In genomic region chr11:120216426-120217102, GRCh38 we compare ENCODE assay signal across 27 cellular contexts. TPM values are rescaled to one million over a fixed set of nuclear protein-coding genes. Genes with fewer than 3 reads are reported as not detected.
DNase-seq lines count a peak whose midpoint lies in the region; ATAC-seq, FAIRE-seq and TF ChIP-seq lines count a peak whose summit lies in the region.
"Had no signal": no experiment of that assay in that cellular context is flagged by ENCODE, and none has a peak within 500 bp of the region (broad histone marks: within the 10 kb centered on the region; RNA-seq: fewer than 3 reads in every experiment).

No MANE protein-coding gene starts in this region.

- H3K4me1 Mint-ChIP-seq in CD8-positive, alpha-beta T cell (ENCODE audit: low read depth), result peaks cover 11% of the 10 kb centered on the region
- peaks cover 13% of the 10 kb centered on the region for H3K4me1 Mint-ChIP-seq in activated CD8-positive, alpha-beta T cell treated with anti-CD3 and anti-CD28 coated beads for 36 hours (ENCODE audit: low read depth)

- no peak overlapping the region for H3K9ac ChIP-seq in neuronal stem cell (ENCODE audit: low read depth, low read length, poor library complexity)

- H2BK12ac ChIP-seq in neuronal stem cell (ENCODE audit: low read length), result peak overlapping the region; percentile 59

- TF ChIP-seq CTCF in dorsolateral prefrontal cortex (IDR thresholded peaks at IDR 0.05 in 54 of 56, conservative IDR thresholded peaks at IDR 0.05 in 2 of 56; ENCODE audit: low read depth in 1 of 56, partially characterized antibody in 56 of 56), result no peak
- TF ChIP-seq CTCF in CD8-positive, alpha-beta T cell (IDR thresholded peaks at IDR 0.05), result no peak
- no peak for TF ChIP-seq CTCF in activated CD8-positive, alpha-beta T cell treated with anti-CD3 and anti-CD28 coated beads for 36 hours (IDR thresholded peaks at IDR 0.05)

- H3K36me3 Mint-ChIP-seq in CD8-positive, alpha-beta T cell, result peaks cover 2% of the 10 kb centered on the region
- no peaks in the 10 kb centered on the region for H3K36me3 Mint-ChIP-seq in activated CD8-positive, alpha-beta T cell treated with anti-CD3 and anti-CD28 coated beads for 36 hours (ENCODE audit: low read depth)
- H3K36me3 Mint-ChIP-seq: activated naive CD4-positive, alpha-beta T cell treated with anti-CD3 and anti-CD28 coated beads, Interleukin-2, amount 50 U/mL, for 24 hours; stimulated activated memory B cell treated with anti-CD40 and anti-IgM and Interleukin-4, amounts not matched to agents 10 μg/mL and 1 μg/mL and 100 μg/mL, for 72 hours had no signal

- FAIRE-seq in HTR-8/SVneo (lab: Jason Lieb, UNC), result peak; percentile 16
- FAIRE-seq: GM12892 had no signal

- H3K27me3 Mint-ChIP-seq in CD8-positive, alpha-beta T cell (ENCODE audit: low read depth), result no peaks in the 10 kb centered on the region
- H3K27me3 Mint-ChIP-seq in activated CD8-positive, alpha-beta T cell treated with anti-CD3 and anti-CD28 coated beads for 36 hours, result peaks cover 1% of the 10 kb centered on the region
- H3K27me3 Mint-ChIP-seq: activated naive CD4-positive, alpha-beta T cell treated with anti-CD3 and anti-CD28 coated beads, Interleukin-2, amount 50 U/mL, for 24 hours had no signal

- POLR2A ChIA-PET in CD8-positive, alpha-beta T cell (lab: Charles Lee), result no interaction called here
- POLR2A ChIA-PET in activated CD8-positive, alpha-beta T cell treated with anti-CD3 and anti-CD28 coated beads for 36 hours (lab: Charles Lee), result no interaction called here

- H2BK120ac ChIP-seq in neuronal stem cell (ENCODE audit: low read depth, low read length), result peak overlapping the region; percentile 11

- no peak overlapping the region for H3K4me2 ChIP-seq in neuronal stem cell (ENCODE audit: insufficient read depth, low read length, poor library complexity, severe bottlenecking)

- H2BK15ac ChIP-seq in neuronal stem cell (ENCODE audit: low read length), result peak overlapping the region; percentile 15

- H3K27ac Mint-ChIP-seq in CD8-positive, alpha-beta T cell, result no peak overlapping the region
- H3K27ac Mint-ChIP-seq in activated CD8-positive, alpha-beta T cell treated with anti-CD3 and anti-CD28 coated beads for 36 hours, result no peak overlapping the region
- H3K27ac Mint-ChIP-seq: activated B cell treated with CpG ODN at 0.5 μM for 24 hours; activated CD8-positive, alpha-beta T cell treated with anti-CD3 and anti-CD28 coated beads, Interleukin-2, amount 10 ng/mL, durations not matched to agents 7 days and 5 days; activated naive CD4-positive, alpha-beta T cell treated with anti-CD3 and anti-CD28 coated beads, Interleukin-2, amount 50 U/mL, for 24 hours; CD4-positive, alpha-beta T cell; stimulated activated memory B cell treated with anti-CD40 and anti-IgM and Interleukin-4, amounts not matched to agents 10 μg/mL and 1 μg/mL and 100 μg/mL, for 72 hours; T-helper 1 cell treated with Interleukin-12 subunit alpha and Interleukin-12 subunit beta and Interleukin-4 antibody, amounts not matched to agents 30 μg/mL and 1 μg/mL, for 36 hours had no signal

- no peak overlapping the region for H2AFZ ChIP-seq in neuronal stem cell (ENCODE audit: low read length)

- H3K23ac ChIP-seq in neuronal stem cell (ENCODE audit: low read depth, low read length, poor library complexity), result no peak overlapping the region

- H4K91ac ChIP-seq in neuronal stem cell (ENCODE audit: low read depth, low read length, poor library complexity), result no peak overlapping the region

- no peak overlapping the region for H3K4me3 ChIP-seq in dorsolateral prefrontal cortex
- no peak overlapping the region for H3K4me3 ChIP-seq in neuronal stem cell (ENCODE audit: low read length in 2 of 2)
- H3K4me3 ChIP-seq in CD8-positive, alpha-beta T cell (ENCODE audit: low read depth, low read length), result no peak overlapping the region
- H3K4me3 ChIP-seq: upper lobe of right lung had no signal

- no peaks in the 10 kb centered on the region for H3K9me3 ChIP-seq in neuronal stem cell (replicated peaks in 1 of 2; ENCODE audit: control insufficient read depth in 2 of 2, insufficient read depth in 1 of 2, low read depth in 1 of 2, low read length in 2 of 2)
- no peaks in the 10 kb centered on the region for H3K9me3 ChIP-seq in CD8-positive, alpha-beta T cell (ENCODE audit: low read length)
- H3K9me3 ChIP-seq: neutrophil, upper lobe of right lung had no signal

- H3K4ac ChIP-seq in neuronal stem cell (ENCODE audit: low read length), result no peak overlapping the region

- ATAC-seq in CD8-positive, alpha-beta T cell, result no peak
- no peak for ATAC-seq in activated CD8-positive, alpha-beta T cell treated with anti-CD3 and anti-CD28 coated beads for 36 hours
- ATAC-seq in HG03039 (IDR thresholded peaks at IDR 0.05; ENCODE audit: unreplicated experiment), result no peak
- ATAC-seq: activated CD8-positive, alpha-beta T cell treated with anti-CD3 and anti-CD28 coated beads, Interleukin-2, amount 10 ng/mL, durations not matched to agents 7 days and 5 days; foreskin keratinocyte; left colon; stimulated activated memory B cell treated with anti-CD40 and anti-IgM and Interleukin-4, amounts not matched to agents 10 μg/mL and 1 μg/mL and 100 μg/mL, for 72 hours; upper lobe of right lung had no signal

- H3K79me1 ChIP-seq in neuronal stem cell (ENCODE audit: low read depth, low read length), result no peaks in the 10 kb centered on the region

- H2AK5ac ChIP-seq in neuronal stem cell (ENCODE audit: low read depth, low read length), result peak overlapping the region; percentile 8

- peak overlapping the region; percentile 33 for H3K18ac ChIP-seq in neuronal stem cell (ENCODE audit: low read length)

- peak overlapping the region in 47 of 59 donors; percentile 9 to 98 (median 92) for H3K27ac ChIP-seq in dorsolateral prefrontal cortex
- H3K27ac ChIP-seq in neuronal stem cell (replicated peaks; ENCODE audit: low read length), result no peak overlapping the region
- no peak overlapping the region for H3K27ac ChIP-seq in CD8-positive, alpha-beta T cell (ENCODE audit: low read depth, low read length)
- H3K27ac ChIP-seq: foreskin keratinocyte, HL-60, neutrophil, upper lobe of right lung had no signal

- H3K4me3 Mint-ChIP-seq in CD8-positive, alpha-beta T cell, result no peak overlapping the region
- no peak overlapping the region for H3K4me3 Mint-ChIP-seq in activated CD8-positive, alpha-beta T cell treated with anti-CD3 and anti-CD28 coated beads for 36 hours
- H3K4me3 Mint-ChIP-seq: activated B cell treated with CpG ODN at 0.5 μM for 24 hours; activated CD8-positive, alpha-beta T cell treated with anti-CD3 and anti-CD28 coated beads, Interleukin-2, amount 10 ng/mL, durations not matched to agents 7 days and 5 days; activated naive CD4-positive, alpha-beta T cell treated with anti-CD3 and anti-CD28 coated beads, Interleukin-2, amount 50 U/mL, for 24 hours; CD4-positive, alpha-beta T cell; stimulated activated memory B cell treated with anti-CD40 and anti-IgM and Interleukin-4, amounts not matched to agents 10 μg/mL and 1 μg/mL and 100 μg/mL, for 72 hours; T-helper 1 cell treated with Interleukin-12 subunit alpha and Interleukin-12 subunit beta and Interleukin-4 antibody, amounts not matched to agents 30 μg/mL and 1 μg/mL, for 36 hours had no signal

- intact Hi-C loops in dorsolateral prefrontal cortex (cut with DNase I), result no loop called here
- intact Hi-C loops in CD8-positive, alpha-beta T cell (cut with DNase I, micrococcal nuclease), result no loop called here
- intact Hi-C loops in activated CD8-positive, alpha-beta T cell treated with anti-CD3 and anti-CD28 coated beads for 36 hours (cut with micrococcal nuclease), result no loop called here

- H3K27me3 ChIP-seq in dorsolateral prefrontal cortex, result peaks cover 0 to under 1% (median 0%) of the 10 kb centered on the region in 45 donors
- peaks cover 0 to 32% (median 2%) of the 10 kb centered on the region in 3 experiments for H3K27me3 ChIP-seq in neuronal stem cell (ENCODE audit: control insufficient read depth in 3 of 3, insufficient read depth in 3 of 3, low read depth in 1 of 3, low read length in 3 of 3)
- no peaks in the 10 kb centered on the region for H3K27me3 ChIP-seq in CD8-positive, alpha-beta T cell (ENCODE audit: insufficient read depth, low read length)
- H3K27me3 ChIP-seq: foreskin keratinocyte, upper lobe of right lung had no signal

- H3K4me1 ChIP-seq in neuronal stem cell (ENCODE audit: control insufficient read depth in 2 of 2, insufficient read depth in 1 of 2, low read depth in 1 of 2, low read length in 2 of 2), result peaks cover 25% of the 10 kb centered on the region in 2 donors
- H3K4me1 ChIP-seq in CD8-positive, alpha-beta T cell (ENCODE audit: insufficient read depth, low read length), result peaks cover 4% of the 10 kb centered on the region
- H3K4me1 ChIP-seq: foreskin keratinocyte had no signal

- no peak overlapping the region for H4K8ac ChIP-seq in neuronal stem cell (ENCODE audit: low read depth, low read length)

- no peak overlapping the region for H2BK5ac ChIP-seq in neuronal stem cell (ENCODE audit: low read length)

- CTCF ChIA-PET in CD8-positive, alpha-beta T cell (lab: Charles Lee), result interaction anchor here (1.1 kb wide), 1 partner anchor 20 kb away, joined by 3 read pairs; no protein-coding TSS in a partner anchor
- CTCF ChIA-PET in activated CD8-positive, alpha-beta T cell treated with anti-CD3 and anti-CD28 coated beads for 36 hours (lab: Charles Lee), result interaction anchor here (1.0 kb wide), 1 partner anchor 14 kb away, joined by 4 read pairs; no protein-coding TSS in a partner anchor

- DNase-seq in HTR-8/SVneo (ENCODE audit: insufficient read length, low spot score) (no peak), dorsolateral prefrontal cortex (no peak), neuronal stem cell (ENCODE audit: low spot score) (no peak)
- no peak for DNase-seq in CD8-positive, alpha-beta T cell
- no peak for DNase-seq in activated CD8-positive, alpha-beta T cell treated with anti-CD3 and anti-CD28 coated beads for 36 hours
- DNase-seq: activated B cell treated with CpG ODN at 0.5 μM for 24 hours; activated CD8-positive, alpha-beta T cell treated with anti-CD3 and anti-CD28 coated beads, Interleukin-2, amount 10 ng/mL, durations not matched to agents 7 days and 5 days; activated T-cell treated with anti-CD3 and anti-CD28 coated beads, Interleukin-2, amount 50 U/mL, for 48 hours; CD4-positive, alpha-beta T cell; cortex of kidney; DMS53; foreskin keratinocyte; HCEC 1CT; KBM-7; left colon; NCI-H2081; NCI-H510A; stimulated activated CD4-positive, alpha-beta T cell treated with anti-CD3 and anti-CD28 coated beads, Interleukin-12 subunit alpha, Interleukin-12 subunit beta, amount 100 ng/mL, for 4 hours; upper lobe of right lung had no signal

- no CpG with 5 or more reads among the region's 8 CpGs for WGBS in neuronal stem cell (ENCODE audit: extremely low coverage in 2 of 2, insufficient read length in 2 of 2, insufficient replicate concordance in 1 of 2), 2 donors

- H3K9me3 Mint-ChIP-seq in CD8-positive, alpha-beta T cell, result no peaks in the 10 kb centered on the region
- H3K9me3 Mint-ChIP-seq in activated CD8-positive, alpha-beta T cell treated with anti-CD3 and anti-CD28 coated beads for 36 hours, result no peaks in the 10 kb centered on the region
- H3K9me3 Mint-ChIP-seq: activated B cell treated with CpG ODN at 0.5 μM for 24 hours; activated naive CD4-positive, alpha-beta T cell treated with anti-CD3 and anti-CD28 coated beads, Interleukin-2, amount 50 U/mL, for 24 hours; CD4-positive, alpha-beta T cell; stimulated activated memory B cell treated with anti-CD40 and anti-IgM and Interleukin-4, amounts not matched to agents 10 μg/mL and 1 μg/mL and 100 μg/mL, for 72 hours; T-helper 1 cell treated with Interleukin-12 subunit alpha and Interleukin-12 subunit beta and Interleukin-4 antibody, amounts not matched to agents 30 μg/mL and 1 μg/mL, for 36 hours had no signal

- peaks cover 0 to 5% of the 10 kb centered on the region in 2 donors for H3K36me3 ChIP-seq in neuronal stem cell (replicated peaks in 1 of 2; ENCODE audit: control insufficient read depth in 2 of 2, insufficient read depth in 2 of 2, low read length in 2 of 2)
- H3K36me3 ChIP-seq in CD8-positive, alpha-beta T cell (ENCODE audit: insufficient read depth, low read length), result no peaks in the 10 kb centered on the region
- H3K36me3 ChIP-seq: neutrophil, upper lobe of right lung had no signal

- no peak overlapping the region for H3K14ac ChIP-seq in neuronal stem cell (ENCODE audit: low read length)

RNA-seq across cellular contexts. Expression of gene OAF, which starts 5.7 kb away (rescaled TPM):
- total RNA-seq in dorsolateral prefrontal cortex, result 10 to 100 TPM; 14.2 to 80.0 (median 30.6) TPM
- polyA plus RNA-seq in neuronal stem cell (2013, experiment 1 of 2), result 2.1 TPM
- polyA plus RNA-seq in neuronal stem cell (2013, experiment 2 of 2), result 2.0 TPM
- total RNA-seq in CD8-positive, alpha-beta T cell, result 1 to 10 TPM; 5.5 to 6.5 TPM
- total RNA-seq in activated CD8-positive, alpha-beta T cell treated with anti-CD3 and anti-CD28 coated beads for 36 hours, result 1 to 10 TPM; 3.7 to 4.6 TPM

RNA-seq across cellular contexts. Expression of gene POU2F3, which starts 23.4 kb away (rescaled TPM):
- 1 to 10 TPM in 4 of 120 experiments, under 1 TPM in 23, not detected in 93; 0.12 to 2.2 (median 0.46) TPM for total RNA-seq in dorsolateral prefrontal cortex
- polyA plus RNA-seq in neuronal stem cell (2013, experiment 1 of 2), result 0.03 TPM
- 0.03 TPM for polyA plus RNA-seq in neuronal stem cell (2013, experiment 2 of 2)
- not detected for total RNA-seq in CD8-positive, alpha-beta T cell
- not detected for total RNA-seq in activated CD8-positive, alpha-beta T cell treated with anti-CD3 and anti-CD28 coated beads for 36 hours
- total RNA-seq: activated B cell treated with CpG ODN at 0.5 μM for 24 hours; activated CD8-positive, alpha-beta T cell treated with anti-CD3 and anti-CD28 coated beads, Interleukin-2, amount 10 ng/mL, durations not matched to agents 7 days and 5 days; CD4-positive, alpha-beta T cell; mononuclear cell had no signal

Comparison
In these comparisons a context has a peak if more than half of its experiments do, and no peak if none do; other contexts are left out.
1. H3K27ac ChIP-seq: peak in dorsolateral prefrontal cortex (47 of 59); none in neuronal stem cell (single experiment) and CD8-positive, alpha-beta T cell (single experiment).